ENCODE assay signal across 9 cellular contexts in the genomic region with DNA sequence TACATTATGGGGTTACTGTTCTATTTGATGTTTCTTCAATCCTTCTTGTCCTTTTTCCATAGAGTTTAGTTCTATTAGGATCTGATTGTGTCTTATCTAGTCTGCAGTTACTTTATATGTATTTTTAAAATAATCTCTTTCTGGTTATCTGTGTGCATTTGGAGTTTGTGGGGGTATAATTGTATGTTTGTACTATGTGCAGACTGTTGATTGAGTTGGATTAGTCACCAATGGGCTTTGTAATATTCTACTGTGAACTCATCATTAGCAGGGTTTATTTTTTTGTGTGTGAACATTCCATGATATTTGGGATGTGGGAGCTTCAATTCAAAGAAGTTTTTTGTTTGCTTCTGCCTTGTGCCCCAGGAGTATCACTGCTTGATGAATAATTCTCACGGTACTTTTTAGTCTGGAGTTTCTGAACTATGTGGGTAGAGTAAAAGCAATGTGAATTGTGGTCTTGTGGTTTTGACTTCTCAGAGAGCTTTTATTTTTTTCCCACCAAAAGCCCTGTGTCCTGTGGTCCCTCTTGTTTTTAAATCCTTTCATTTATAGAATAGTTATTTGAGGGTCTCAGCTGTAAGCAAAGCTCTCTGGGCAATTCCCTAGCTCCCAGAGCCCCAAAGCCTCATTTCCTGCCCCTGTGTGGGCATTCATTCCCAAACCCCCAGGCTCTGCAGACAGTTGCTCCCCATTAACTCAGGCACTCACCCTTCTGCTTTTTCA.
DNase-seq lines count a peak whose midpoint lies in the region; ATAC-seq and TF ChIP-seq lines count a peak whose summit lies in the region.
"Had no signal": no experiment of that assay in that cellular context is flagged by ENCODE, and none has a peak within 500 bp of the region (broad histone marks: within the 10 kb centered on the region; RNA-seq: fewer than 3 reads in every experiment).

No MANE protein-coding gene starts in this region.

- no peaks in the 10 kb centered on the region for H3K36me3 ChIP-seq in gastrocnemius medialis

- peak; percentile 87 for ATAC-seq in HG03342 (IDR thresholded peaks at IDR 0.05; ENCODE audit: unreplicated experiment)
- ATAC-seq in gastrocnemius medialis, result no peak

- POLR2A ChIA-PET in GM10248 (lab: Yijun Ruan, JAX), result interaction anchor here (0.7 kb wide), 1 partner anchor 904 kb away, joined by 3 read pairs; no protein-coding TSS in a partner anchor

- TF ChIP-seq CTCF in GM10248 (IDR thresholded peaks at IDR 0.05; ENCODE audit: control extremely low read depth, extremely low read depth, low read depth, missing control alignments) (no peak), GM20000 (IDR thresholded peaks at IDR 0.05; ENCODE audit: extremely low read depth, missing control alignments) (no peak), choroid plexus epithelial cell (conservative IDR thresholded peaks at IDR 0.05; ENCODE audit: low read depth, low read length) (no peak), gastrocnemius medialis (IDR thresholded peaks at IDR 0.05 in 4 of 5, conservative IDR thresholded peaks at IDR 0.05 in 1 of 5) (no peak)

- no peak for TF ChIP-seq POLR2A in gastrocnemius medialis (IDR thresholded peaks at IDR 0.05)

- no peaks in the 10 kb centered on the region for H3K9me3 ChIP-seq in gastrocnemius medialis

- CTCF ChIA-PET in GM10248 (lab: Yijun Ruan, JAX), result interaction anchor here (2.0 kb wide), 1 partner anchor 30 kb away, joined by 9 read pairs; no protein-coding TSS in a partner anchor

- DNase-seq in GM10248 (ENCODE audit: extremely low spot score), result peak; percentile 66
- peak; percentile 50 for DNase-seq in GM20000 (ENCODE audit: low spot score)
- DNase-seq in choroid plexus epithelial cell (ENCODE audit: low read depth), result peak; percentile 60
- no peak for DNase-seq in globus pallidus (ENCODE audit: low spot score)
- DNase-seq in AG08396 (ENCODE audit: low spot score), result no peak
- DNase-seq in gastrocnemius medialis, result no peak
- DNase-seq in germinal center (ENCODE audit: low spot score), result no peak
- DNase-seq: activated T-cell treated with anti-CD3 and anti-CD28 coated beads, Interleukin-2, amount 50 U/mL, for 48 hours had no signal

- H3K4me3 ChIP-seq in choroid plexus epithelial cell (ENCODE audit: low read depth, low read length), result no peak overlapping the region
- no peak overlapping the region for H3K4me3 ChIP-seq in gastrocnemius medialis

- in situ Hi-C loops in gastrocnemius medialis (cut with MboI; ENCODE audit: low sequenced_read_pairs in 4 of 4), result loop anchor here in 1 of 4 donors (25.0 kb wide), 1 partner anchor 94 kb away; no protein-coding TSS in a partner anchor

- no peak overlapping the region for H3K27ac ChIP-seq in gastrocnemius medialis

- no peaks in the 10 kb centered on the region for H3K27me3 ChIP-seq in gastrocnemius medialis

- H3K4me1 ChIP-seq in gastrocnemius medialis, result no peaks in the 10 kb centered on the region

- intact Hi-C loops in gastrocnemius medialis (cut with DNase I; ENCODE audit: low total_unique reads), result no loop called here

Comparison
In these comparisons a context has a peak if more than half of its experiments do, and no peak if none do; other contexts are left out.
1. DNase-seq: peak in GM10248 (single experiment), GM20000 (single experiment) and choroid plexus epithelial cell (single experiment); none in globus pallidus (single experiment), AG08396 (single experiment), gastrocnemius medialis (0 of 2) and germinal center (single experiment).